Comparison of ENCODE assay signal across 1 cellular context in the genomic region with DNA sequence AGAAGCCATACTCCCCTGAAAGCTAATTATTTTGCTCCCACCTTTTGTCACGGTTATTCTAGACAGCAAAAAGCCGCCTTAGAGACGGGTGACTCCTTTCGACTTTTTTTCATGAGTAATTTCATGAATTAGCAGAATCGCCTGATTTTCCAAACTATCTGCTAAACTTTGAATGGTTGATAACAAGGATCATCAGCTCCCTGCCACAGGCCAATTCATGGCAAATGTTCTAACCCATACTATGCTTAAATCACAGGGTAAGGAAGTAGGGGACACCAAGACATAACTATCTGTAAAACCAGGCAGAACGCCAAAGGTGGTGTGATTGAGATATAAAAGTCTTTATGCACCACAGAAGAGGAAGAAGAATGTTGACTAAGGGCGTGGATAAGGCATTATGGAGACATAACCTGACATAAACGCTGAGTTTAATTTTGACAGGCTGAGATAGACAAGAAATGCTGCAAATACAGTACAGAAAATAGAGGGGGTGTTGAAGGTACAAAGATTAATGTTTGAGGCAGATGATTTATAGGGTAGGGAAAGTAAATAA.
TF ChIP-seq lines count a peak whose summit lies in the region.

No MANE protein-coding gene starts in this region.

TF ChIP-seq in H1, 55 proteins besides CTCF, POLR2A, EP300 and RAD21:
- TF ChIP-seq JUN (IDR thresholded peaks at IDR 0.05; ENCODE audit: low read depth, low read length) = no peak
- no peak for TF ChIP-seq BCL11A (IDR thresholded peaks at IDR 0.05; ENCODE audit: low read depth in 2 of 2, low read length in 2 of 2)
- TF ChIP-seq, protein P1, sequence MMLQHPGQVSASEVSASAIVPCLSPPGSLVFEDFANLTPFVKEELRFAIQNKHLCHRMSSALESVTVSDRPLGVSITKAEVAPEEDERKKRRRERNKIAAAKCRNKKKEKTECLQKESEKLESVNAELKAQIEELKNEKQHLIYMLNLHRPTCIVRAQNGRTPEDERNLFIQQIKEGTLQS (IDR thresholded peaks at IDR 0.05; ENCODE audit: insufficient read depth, low read depth, low read length) = no peak
